8 cellular contexts compared by ENCODE assay signal in the genomic region with DNA sequence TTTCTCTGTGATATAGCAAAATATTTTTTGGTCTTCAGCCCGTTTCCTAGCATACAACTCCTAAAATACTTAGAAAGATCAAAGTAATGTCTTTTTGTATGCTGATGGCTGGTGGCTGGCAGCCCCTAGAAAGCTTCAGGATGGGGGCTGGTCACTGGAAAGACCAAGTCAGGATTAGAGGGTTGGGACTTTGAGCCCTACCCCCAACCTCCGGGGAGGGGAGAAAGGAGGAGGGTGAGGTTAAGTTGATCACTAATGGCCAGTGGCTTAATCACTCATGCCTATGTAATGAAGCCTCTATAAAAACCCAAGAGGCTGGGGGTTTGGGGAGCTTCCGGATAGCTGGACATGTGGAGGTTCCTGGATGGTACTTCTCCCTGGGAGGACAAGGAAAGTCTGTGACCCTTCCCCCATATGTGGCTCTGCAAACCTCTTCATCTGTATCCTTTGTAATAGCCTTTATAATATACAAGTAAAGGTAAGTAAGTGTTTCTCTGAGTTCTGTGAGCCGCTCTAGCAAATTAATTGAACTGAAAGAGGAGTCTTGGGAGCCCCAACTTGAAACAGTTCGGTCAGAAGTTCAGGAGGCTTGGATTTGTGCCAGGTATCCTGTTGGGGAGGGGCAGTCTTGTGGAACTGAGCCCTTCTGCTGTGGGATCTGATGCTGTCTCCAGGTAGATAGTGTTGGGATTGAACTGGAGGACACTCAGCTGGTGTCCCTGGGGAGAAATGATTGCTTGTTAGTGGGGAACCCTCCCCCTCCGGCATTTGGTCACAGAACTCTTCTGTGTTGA. TPM values are rescaled to one million over a fixed set of nuclear protein-coding genes. Genes with fewer than 3 reads are reported as not detected.
DNase-seq lines count a peak whose midpoint lies in the region; TF ChIP-seq lines count a peak whose summit lies in the region.
"Had no signal": no experiment of that assay in that cellular context is flagged by ENCODE, and none has a peak within 500 bp of the region (broad histone marks: within the 10 kb centered on the region; RNA-seq: fewer than 3 reads in every experiment).

No MANE protein-coding gene starts in this region.

- H3K14ac ChIP-seq in H9 (ENCODE audit: insufficient read depth, low read length) (no peak overlapping the region), mesenchymal stem cell (ENCODE audit: low read length in 2 of 2) (no peak overlapping the region)

- H3K4me2 ChIP-seq in H9 (ENCODE audit: insufficient read depth, insufficient read length, low read length) (no peak overlapping the region), mesenchymal stem cell (ENCODE audit: low read length, poor library complexity, severe bottlenecking) (peak overlapping the region; percentile 19)

- peaks cover 0 to 6% (median 2%) of the 10 kb centered on the region in 3 experiments; a peak in 4 of 7 replicates for H3K36me3 Mint-ChIP-seq in H9 (ENCODE audit: insufficient read depth in 1 of 3, low read depth in 3 of 3)

- no peak overlapping the region for H2BK20ac ChIP-seq in H9 (ENCODE audit: low read depth, low read length, poor library complexity, severe bottlenecking)

- H3K4me1 ChIP-seq in H9 (ENCODE audit: insufficient read depth, low read length), result peaks cover 6% of the 10 kb centered on the region; the same call in 1 of the 2 replicates
- peaks cover 6% of the 10 kb centered on the region for H3K4me1 ChIP-seq in NT2/D1 (ENCODE audit: insufficient read depth, insufficient read length)
- H3K4me1 ChIP-seq in mesenchymal stem cell (ENCODE audit: control insufficient read depth, insufficient read depth, low read depth, low read length), result peaks cover 23% of the 10 kb centered on the region
- peaks cover 37 to 48% of the 10 kb centered on the region in 2 donors for H3K4me1 ChIP-seq in adrenal gland (replicated peaks in 1 of 2)
- H3K4me1 ChIP-seq: uterus had no signal

- H3K36me3 ChIP-seq in NT2/D1 (ENCODE audit: insufficient read depth, insufficient read length, low read length) (peaks cover 35% of the 10 kb centered on the region), mesenchymal stem cell (ENCODE audit: control insufficient read depth in 1 of 2, insufficient read depth in 2 of 2, low read depth in 1 of 2, low read length in 2 of 2) (peaks cover 4 to 14% of the 10 kb centered on the region in 2 experiments), adrenal gland (replicated peaks in 1 of 2) (no peaks in the 10 kb centered on the region)
- H3K36me3 ChIP-seq: cardiac muscle cell, MG63, uterus had no signal

- H3K18ac ChIP-seq in H9 (ENCODE audit: insufficient read length, low read depth, low read length) (no peak overlapping the region), mesenchymal stem cell (ENCODE audit: low read depth in 1 of 2, low read length in 2 of 2) (no peak overlapping the region)

- DNase-seq in H9, result peak; percentile 71
- no peak for DNase-seq in NT2/D1 (ENCODE audit: low read depth, low spot score)
- no peak for DNase-seq in mesenchymal stem cell
- DNase-seq in adrenal gland, result no peak
- no peak for DNase-seq in globus pallidus (ENCODE audit: low spot score)
- DNase-seq: MG63, uterus had no signal

- H3K23me2 ChIP-seq in H9 (ENCODE audit: insufficient read length, low read depth, low read length, poor library complexity, severe bottlenecking), result peaks cover 8% of the 10 kb centered on the region

- H3K9ac ChIP-seq in H9 (ENCODE audit: extremely low read depth, insufficient read length, low read length), result no peak overlapping the region
- H3K9ac ChIP-seq in NT2/D1 (ENCODE audit: insufficient read length, low read depth), result peak overlapping the region; percentile 33
- no peak overlapping the region for H3K9ac ChIP-seq in mesenchymal stem cell (ENCODE audit: low read length)

- H3K27me3 ChIP-seq in H9 (ENCODE audit: insufficient read depth, low read length) (no peaks in the 10 kb centered on the region), NT2/D1 (ENCODE audit: insufficient read depth, insufficient read length) (peaks cover 15% of the 10 kb centered on the region), mesenchymal stem cell (ENCODE audit: control insufficient read depth in 1 of 2, insufficient read depth in 1 of 2, low read length in 2 of 2) (no peaks in the 10 kb centered on the region), adrenal gland (no peaks in the 10 kb centered on the region)
- H3K27me3 ChIP-seq: cardiac muscle cell, MG63, uterus had no signal

- H3K9me3 Mint-ChIP-seq in H9, result no peaks in the 10 kb centered on the region

- H3K23ac ChIP-seq in H9 (ENCODE audit: insufficient read length, low read depth, low read length), result no peak overlapping the region
- no peak overlapping the region for H3K23ac ChIP-seq in mesenchymal stem cell (ENCODE audit: low read length in 2 of 2)

- peak overlapping the region; percentile 22 to 62 (median 61); a peak in 3 of 7 replicates for H3K27ac Mint-ChIP-seq in H9

- no peak overlapping the region for H4K91ac ChIP-seq in H9 (ENCODE audit: insufficient read length, low read depth, low read length)
- H4K91ac ChIP-seq in mesenchymal stem cell (ENCODE audit: low read length), result no peak overlapping the region

- H3K79me1 ChIP-seq in H9 (ENCODE audit: insufficient read depth, low read depth, low read length, poor library complexity, severe bottlenecking) (peaks cover 3% of the 10 kb centered on the region), mesenchymal stem cell (replicated peaks; ENCODE audit: low read length, poor library complexity, severe bottlenecking) (peaks cover 8% of the 10 kb centered on the region)

- no CpG with 5 or more reads among the region's 6 CpGs for WGBS in H9 (ENCODE audit: extremely low coverage, insufficient read length, low lambda C conversion rate)
- 49% methylated on average over 3 of the region's 6 CpGs for whole genome bisulfite sequencing in mesenchymal stem cell
- WGBS in adrenal gland, 4 donors, result 61 to 71% (median 70%) methylated on average over 6 of the region's 6 CpGs

- H3K27ac ChIP-seq in H9 (ENCODE audit: insufficient read length, low read depth, low read length) (no peak overlapping the region), mesenchymal stem cell (ENCODE audit: low read length, poor library complexity, severe bottlenecking) (no peak overlapping the region), adrenal gland (peak overlapping the region in 1 of 5 donors; percentile 24)
- H3K27ac ChIP-seq: cardiac muscle cell, uterus had no signal

- H4K20me1 ChIP-seq in H9 (ENCODE audit: control insufficient read depth, insufficient read depth, insufficient read length), result no peaks in the 10 kb centered on the region

- H2BK120ac ChIP-seq in H9 (ENCODE audit: low read depth, low read length, poor library complexity, severe bottlenecking), result no peak overlapping the region
- H2BK120ac ChIP-seq in mesenchymal stem cell (ENCODE audit: low read depth, low read length), result no peak overlapping the region

- H3K9me3 ChIP-seq in H9 (ENCODE audit: control insufficient read depth, low read depth, low read length) (no peaks in the 10 kb centered on the region), NT2/D1 (ENCODE audit: insufficient read depth, low read length) (no peaks in the 10 kb centered on the region), mesenchymal stem cell (ENCODE audit: control insufficient read depth, low read length) (no peaks in the 10 kb centered on the region), adrenal gland (replicated peaks in 1 of 3) (no peaks in the 10 kb centered on the region)
- H3K9me3 ChIP-seq: MG63, uterus had no signal

- H3T11ph ChIP-seq in H9 (ENCODE audit: low read length), result no peak overlapping the region

- H2BK15ac ChIP-seq in H9 (ENCODE audit: low read depth, low read length) (no peak overlapping the region), mesenchymal stem cell (ENCODE audit: low read depth, poor library complexity, severe bottlenecking) (no peak overlapping the region)

- H3K4ac ChIP-seq in H9 (ENCODE audit: low read depth, low read length) (no peak overlapping the region), mesenchymal stem cell (ENCODE audit: low read depth in 1 of 2, low read length in 2 of 2) (no peak overlapping the region)

- intact Hi-C loops in adrenal gland (cut with DNase I), result no loop called here

- TF ChIP-seq POLR2A in adrenal gland (IDR thresholded peaks at IDR 0.05), result no peak

- peaks cover 1% of the 10 kb centered on the region; the same call in 1 of the 2 replicates for H3K79me2 ChIP-seq in H9 (ENCODE audit: insufficient read depth, low read length)

- H3K4me1 Mint-ChIP-seq in H9, result peaks cover 26 to 31% of the 10 kb centered on the region in 2 experiments

- H4K8ac ChIP-seq in H9 (replicated peaks; ENCODE audit: insufficient read length, low read depth, low read length) (no peak overlapping the region), mesenchymal stem cell (ENCODE audit: low read length) (no peak overlapping the region)

- H2AK5ac ChIP-seq in H9 (ENCODE audit: insufficient read length, low read length) (no peak overlapping the region), mesenchymal stem cell (ENCODE audit: low read length, severe bottlenecking) (peak overlapping the region; percentile 40)

- H2BK12ac ChIP-seq in H9 (ENCODE audit: insufficient read length, low read depth, low read length) (no peak overlapping the region), mesenchymal stem cell (ENCODE audit: low read length in 2 of 2) (no peak overlapping the region)

- H3K56ac ChIP-seq in H9 (ENCODE audit: insufficient read length, low read depth, low read length), result no peak overlapping the region

- no peak overlapping the region for H2AFZ ChIP-seq in H9 (ENCODE audit: low read length)
- H2AFZ ChIP-seq in mesenchymal stem cell (ENCODE audit: low read depth, low read length), result no peak overlapping the region

- H3K4me3 ChIP-seq in NT2/D1 (ENCODE audit: insufficient read length, low read depth), result peak overlapping the region; percentile 19
- H3K4me3 ChIP-seq in mesenchymal stem cell (ENCODE audit: insufficient read depth in 1 of 2, low read depth in 1 of 2, low read length in 2 of 2), result no peak overlapping the region
- no peak overlapping the region for H3K4me3 ChIP-seq in adrenal gland
- H3K4me3 ChIP-seq: cardiac muscle cell, MG63, uterus had no signal

- no peak overlapping the region for H2BK5ac ChIP-seq in H9 (ENCODE audit: insufficient read length, low read length)
- H2BK5ac ChIP-seq in mesenchymal stem cell (ENCODE audit: low read depth, low read length, poor library complexity, severe bottlenecking), result no peak overlapping the region

- H3K27me3 Mint-ChIP-seq in H9 (ENCODE audit: low read depth), result peaks cover 12% of the 10 kb centered on the region

- no peak overlapping the region for H4K5ac ChIP-seq in H9 (ENCODE audit: insufficient read length, low read depth, low read length)

- H3K4me3 Mint-ChIP-seq in H9, result peak overlapping the region in 1 of 2 experiments; percentile 75; a peak in 3 of 5 replicates

- TF ChIP-seq CTCF in H9 (conservative IDR thresholded peaks at IDR 0.05) (no peak), adrenal gland (IDR thresholded peaks at IDR 0.05) (no peak)

RNA-seq across cellular contexts. Expression of a gene that starts 3.5 kb away (rescaled TPM):
- total RNA-seq in H9 (2021), result 20.1 and 21.1 TPM in 2 replicates
- 27.0 TPM for polyA plus RNA-seq in mesenchymal stem cell (2013, experiment 1 of 2)
- polyA plus RNA-seq in mesenchymal stem cell (2013, experiment 2 of 2), result 34.1 TPM
- 10 to 100 TPM; 17.0 to 54.7 (median 25.0) TPM for total RNA-seq in adrenal gland
- 10 to 100 TPM; 14.8 to 22.2 (median 19.6) TPM for polyA plus RNA-seq in adrenal gland

RNA-seq across cellular contexts. Expression of a gene that starts 22.6 kb away (rescaled TPM):
- total RNA-seq in H9 (2021) (11.0 TPM in 2 replicates), adrenal gland (10 to 100 TPM; 13.4 to 37.1 (median 28.8) TPM)
- polyA plus RNA-seq in mesenchymal stem cell (2013, experiment 1 of 2), result 26.1 TPM
- 25.9 TPM for polyA plus RNA-seq in mesenchymal stem cell (2013, experiment 2 of 2)
- polyA plus RNA-seq in adrenal gland, result 10 to 100 TPM in 2 of 3 donors, 1 to 10 TPM in 1; 6.0 to 18.2 (median 13.6) TPM

RNA-seq across cellular contexts. Expression of a gene that starts 31.9 kb away (rescaled TPM):
- total RNA-seq in H9 (2021) (59.3 and 59.5 TPM in 2 replicates), adrenal gland (1 to 10 TPM in 3 of 8 donors, under 1 TPM in 5; 0.13 to 2.2 (median 0.72) TPM)
- polyA plus RNA-seq in mesenchymal stem cell (2013, experiment 1 of 2), result 0.04 TPM
- polyA plus RNA-seq in mesenchymal stem cell (2013, experiment 2 of 2), result 0.03 TPM
- polyA plus RNA-seq in adrenal gland, result under 1 TPM; 0.31 to 0.97 (median 0.37) TPM

RNA-seq across cellular contexts. Expression of a gene that starts 42.9 kb away (rescaled TPM):
- total RNA-seq in H9 (2021) (21.1 and 24.5 TPM in 2 replicates), adrenal gland (10 to 100 TPM in 7 of 8 donors, 1 to 10 TPM in 1; 9.4 to 17.8 (median 13.8) TPM)
- polyA plus RNA-seq in mesenchymal stem cell (2013, experiment 1 of 2), result 7.0 TPM
- polyA plus RNA-seq in mesenchymal stem cell (2013, experiment 2 of 2), result 7.0 TPM
- polyA plus RNA-seq in adrenal gland, result 10 to 100 TPM in 1 of 3 donors, 1 to 10 TPM in 2; 5.7 to 14.6 (median 8.4) TPM

RNA-seq across cellular contexts. Expression of a gene that starts 43.0 kb away (rescaled TPM):
- total RNA-seq in H9 (2021), result 56.6 and 57.8 TPM in 2 replicates
- 14.6 TPM for polyA plus RNA-seq in mesenchymal stem cell (2013, experiment 1 of 2)
- polyA plus RNA-seq in mesenchymal stem cell (2013, experiment 2 of 2), result 14.7 TPM
- 10 to 100 TPM; 30.0 to 52.1 (median 39.9) TPM for total RNA-seq in adrenal gland
- polyA plus RNA-seq in adrenal gland, result 100 to 1,000 TPM in 2 of 3 donors, 10 to 100 TPM in 1; 45.3 to 141 (median 111) TPM

Comparison
In these comparisons a context has a peak if more than half of its experiments do, and no peak if none do; other contexts are left out.
1. RNA of a gene that starts 31.9 kb away (total RNA-seq): 59.3 to 59.5 TPM in H9; 0.13 to 2.2 TPM in adrenal gland; every median in the first group is over 10 times any median in the second.